8 cellular contexts compared by ENCODE assay signal in genomic region chr1:6445062-6445763, GRCh38. TPM values are rescaled to one million over a fixed set of nuclear protein-coding genes. Genes with fewer than 3 reads are reported as not detected.
DNase-seq lines count a peak whose midpoint lies in the region; ATAC-seq and TF ChIP-seq lines count a peak whose summit lies in the region.

No MANE protein-coding gene starts in this region.

- peak; percentile 56 for DNase-seq in ACHN
- no peak for DNase-seq in GM20000 (ENCODE audit: low spot score)
- DNase-seq in activated CD4-positive, alpha-beta T cell treated with anti-CD3 and anti-CD28 coated beads for 48 hours, result peak; percentile 62
- no peak for DNase-seq in foreskin keratinocyte
- peak; percentile 52 for DNase-seq in stimulated activated naive CD8-positive, alpha-beta T cell treated with anti-CD3 and anti-CD28 coated beads, Interleukin-15, Interleukin-2, amounts not matched to agents 100 U/mL and 50 U/mL, for 24 hours
- no peak for DNase-seq in NCI-H187 (lab: John Stamatoyannopoulos, UW)

- in situ Hi-C loops in ACHN (cut with HindIII; ENCODE audit: low pct_ligation_motif_present, low pct_unique_long_range_greater_than_20kb, low sequenced_read_pairs), result no loop called here

- no peak overlapping the region for H3K27ac ChIP-seq in foreskin keratinocyte

- no peaks in the 10 kb centered on the region for H3K4me1 ChIP-seq in foreskin keratinocyte

- peak; percentile 4 for TF ChIP-seq CTCF in GM20000 (IDR thresholded peaks at IDR 0.05; ENCODE audit: extremely low read depth, missing control alignments)
- peak; percentile 50 for TF ChIP-seq CTCF in foreskin keratinocyte (conservative IDR thresholded peaks at IDR 0.05)

- no peak for ATAC-seq in foreskin keratinocyte
- no peak for ATAC-seq in stimulated activated naive CD8-positive, alpha-beta T cell treated with anti-CD3 and anti-CD28 coated beads, Interleukin-15, Interleukin-2, amounts not matched to agents 100 U/mL and 50 U/mL, for 24 hours
- no peak for ATAC-seq in HG03175 (IDR thresholded peaks at IDR 0.05; ENCODE audit: unreplicated experiment)
- no peak for ATAC-seq in GM21786 (IDR thresholded peaks at IDR 0.05; ENCODE audit: unreplicated experiment)

- H3K27me3 ChIP-seq in foreskin keratinocyte, result peaks cover 57% of the 10 kb centered on the region

RNA-seq across cellular contexts. Expression of gene ESPN, which starts 20.6 kb away (rescaled TPM):
- total RNA-seq in foreskin keratinocyte, result 1.5 and 2.1 TPM in 2 replicates
- 2.5 and 2.8 TPM in 2 replicates for polyA plus RNA-seq in foreskin keratinocyte

RNA-seq across cellular contexts. Expression of gene TNFRSF25, which starts 20.8 kb away (rescaled TPM):
- 19.8 and 34.3 TPM in 2 replicates for total RNA-seq in foreskin keratinocyte
- polyA plus RNA-seq in foreskin keratinocyte, result 25.1 and 40.1 TPM in 2 replicates

RNA-seq across cellular contexts. Expression of gene HES2, which starts 25.5 kb away (rescaled TPM):
- total RNA-seq in foreskin keratinocyte, result 33.0 and 40.3 TPM in 2 replicates
- 27.0 and 33.7 TPM in 2 replicates for polyA plus RNA-seq in foreskin keratinocyte

RNA-seq across cellular contexts. Expression of gene PLEKHG5, which starts 46.3 kb away (rescaled TPM):
- 33.9 and 57.3 TPM in 2 replicates for total RNA-seq in foreskin keratinocyte
- 19.0 and 33.0 TPM in 2 replicates for polyA plus RNA-seq in foreskin keratinocyte

RNA-seq across cellular contexts. Expression of gene ACOT7, which starts 51.6 kb away (rescaled TPM):
- total RNA-seq in foreskin keratinocyte, result 138 and 139 TPM in 2 replicates
- 239 and 257 TPM in 2 replicates for polyA plus RNA-seq in foreskin keratinocyte

Comparison
In these comparisons a context has a peak if more than half of its experiments do, and no peak if none do; other contexts are left out.
1. DNase-seq: peak in ACHN (single experiment), activated CD4-positive, alpha-beta T cell treated with anti-CD3 and anti-CD28 coated beads for 48 hours (single experiment) and stimulated activated naive CD8-positive, alpha-beta T cell treated with anti-CD3 and anti-CD28 coated beads, Interleukin-15, Interleukin-2, amounts not matched to agents 100 U/mL and 50 U/mL, for 24 hours (single experiment); none in GM20000 (single experiment), foreskin keratinocyte (0 of 2) and NCI-H187 (0 of 2).